8 cellular contexts compared by ENCODE assay signal in the genomic region with DNA sequence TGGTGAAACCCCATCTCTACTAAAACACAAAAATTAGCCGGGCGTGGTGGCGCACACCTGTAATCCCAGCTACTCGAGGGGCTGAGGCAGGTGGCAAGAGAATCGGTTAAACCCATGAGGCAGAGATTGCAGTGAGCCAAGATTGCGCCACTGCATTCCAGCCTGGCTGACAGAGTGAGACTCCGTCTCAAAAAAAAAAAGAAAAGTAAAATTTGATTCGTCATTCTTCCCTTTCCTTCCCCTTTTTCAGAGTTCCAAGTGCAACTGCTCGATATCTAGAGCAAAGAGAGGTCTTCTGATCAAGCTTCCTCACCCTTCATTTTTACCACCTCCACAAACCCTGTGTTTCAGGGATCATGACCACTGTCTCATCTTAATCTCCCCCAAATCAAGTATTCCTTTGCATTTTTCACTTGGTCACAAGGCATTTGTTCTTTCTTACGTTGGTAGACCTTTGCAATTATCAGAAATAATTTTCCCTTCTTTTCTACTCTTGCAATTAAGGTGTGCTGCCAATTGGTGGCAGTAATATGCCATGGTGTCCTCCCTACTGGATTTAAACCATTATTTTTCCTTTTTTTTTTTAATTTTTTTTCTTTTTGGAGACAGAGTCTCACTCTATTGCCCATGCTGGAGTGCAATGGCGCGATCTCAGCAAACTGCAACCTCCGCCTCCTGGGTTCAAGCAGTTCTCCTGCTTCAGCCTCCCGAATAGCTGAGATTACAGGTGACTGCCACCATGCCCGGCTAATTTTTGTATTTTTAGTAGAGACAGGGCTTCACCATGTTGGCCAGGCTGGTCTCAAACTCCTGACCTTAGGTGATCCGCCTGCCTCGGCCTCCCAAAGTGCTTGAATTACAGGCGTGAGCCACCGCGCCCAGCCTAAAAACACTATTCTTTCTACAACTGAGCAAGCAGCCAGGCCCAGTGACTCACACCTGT. TPM values are rescaled to one million over a fixed set of nuclear protein-coding genes. Genes with fewer than 3 reads are reported as not detected.
A peak's percentile ranks its signal among the peaks of the same experiment; 100 is the strongest.
DNase-seq lines count a peak whose midpoint lies in the region; ATAC-seq and TF ChIP-seq lines count a peak whose summit lies in the region.
"Not testable (repeated sequence)": the region's sequence is repeated elsewhere in the genome, so short reads cannot be mapped to it uniquely, and the experiment has no call there.

No MANE protein-coding gene starts in this region.

- H3K4me3 Mint-ChIP-seq in Caco-2 (ENCODE audit: unreplicated experiment), result not testable (repeated sequence)

- not testable (repeated sequence) for DNase-seq in Caco-2; thoracic aorta (ENCODE audit: low spot score)
- peak; percentile 33 for DNase-seq in H4 (ENCODE audit: low spot score)
- peak; percentile 13 for DNase-seq in NCI-H146 (lab: John Stamatoyannopoulos, UW)
- DNase-seq in SKM-1 treated with dmso at 0.1 percent for 144 hours (lab: John Stamatoyannopoulos, UW; ENCODE audit: unreplicated experiment), result peak; percentile 81
- DNase-seq in cardiac fibroblast (ENCODE audit: low read depth in 2 of 2), result peak; percentile 46 to 70
- DNase-seq in cardiac muscle cell (ENCODE audit: low read depth in 1 of 2, low spot score in 1 of 2), result peak in 1 of 2 donors; percentile 56

- not testable (repeated sequence) for H3K27me3 Mint-ChIP-seq in Caco-2 (ENCODE audit: insufficient read depth, unreplicated experiment)

- peaks cover 13% of the 10 kb centered on the region for H3K4me1 Mint-ChIP-seq in Caco-2 (ENCODE audit: low read depth, unreplicated experiment)

- CTCF ChIA-PET in Caco-2 (lab: Charles Lee), result not testable (repeated sequence)

- not testable (repeated sequence) for H3K27ac Mint-ChIP-seq in Caco-2 (ENCODE audit: unreplicated experiment)

- POLR2A ChIA-PET in Caco-2 (lab: Charles Lee), result not testable (repeated sequence)

- peaks cover 11% of the 10 kb centered on the region for H3K9me3 ChIP-seq in Caco-2
- not testable (repeated sequence) for H3K9me3 ChIP-seq in cardiac muscle cell (ENCODE audit: low read depth); mononuclear cell (ENCODE audit: low read depth, low read length); thoracic aorta

- not testable (repeated sequence) for H3K36me3 ChIP-seq in Caco-2 (ENCODE audit: control insufficient read depth, insufficient read depth, low read length); cardiac muscle cell; thoracic aorta

- ATAC-seq in thoracic aorta (ENCODE audit: insufficient number of reproducible peaks, low FRiP score, low read depth), result not testable (repeated sequence)

- H3K27ac ChIP-seq in cardiac muscle cell, thoracic aorta: not testable (repeated sequence)

- intact Hi-C loops in Caco-2 (cut with micrococcal nuclease; ENCODE audit: unreplicated experiment), result loop anchor here (10.0 kb wide), 1 partner anchor 196 kb away; a partner anchor contains a TSS

- H3K4me1 ChIP-seq in Caco-2; cardiac muscle cell (ENCODE audit: low read depth): not testable (repeated sequence)
- H3K4me1 ChIP-seq in mononuclear cell (ENCODE audit: insufficient read depth, low read length), result peaks cover 18% of the 10 kb centered on the region
- peaks cover 7 to 12% of the 10 kb centered on the region in 2 donors for H3K4me1 ChIP-seq in thoracic aorta (ENCODE audit: control insufficient read depth in 1 of 2, low read depth in 2 of 2)

- peak; percentile 25 to 47 for TF ChIP-seq CTCF in Caco-2 (IDR thresholded peaks at IDR 0.05; ENCODE audit: insufficient read depth in 1 of 2, low read depth in 1 of 2, low read length in 1 of 2, severe bottlenecking in 1 of 2, unreplicated experiment in 1 of 2)
- peak; percentile 52 for TF ChIP-seq CTCF in cardiac fibroblast (IDR thresholded peaks at IDR 0.05; ENCODE audit: low read depth, low read length)
- peak; percentile 57 for TF ChIP-seq CTCF in cardiac muscle cell (IDR thresholded peaks at IDR 0.05; ENCODE audit: low read depth, low read length)
- peak; percentile 13 for TF ChIP-seq CTCF in thoracic aorta (IDR thresholded peaks at IDR 0.05)

- peaks cover 24% of the 10 kb centered on the region for H3K9me3 Mint-ChIP-seq in Caco-2 (ENCODE audit: unreplicated experiment)

- BruUV-seq in Caco-2 (replicated peaks; lab: Mats Ljungman, UMichigan), result not testable (repeated sequence)

- H3K36me3 Mint-ChIP-seq in Caco-2 (ENCODE audit: insufficient read depth, unreplicated experiment), result not testable (repeated sequence)

- H3K4me3 ChIP-seq in Caco-2 (ENCODE audit: low read depth, low read length); cardiac muscle cell; thoracic aorta: not testable (repeated sequence)
- H3K4me3 ChIP-seq in cardiac fibroblast (replicated peaks in 1 of 2; ENCODE audit: low read depth in 2 of 2, low read length in 2 of 2), result peak overlapping the region in 1 of 2 donors; percentile 11
- peak overlapping the region; percentile 7 for H3K4me3 ChIP-seq in mononuclear cell (ENCODE audit: low read length)

- H3K27me3 ChIP-seq in Caco-2 (replicated peaks; ENCODE audit: control insufficient read depth, insufficient read depth, low read length); cardiac muscle cell; mononuclear cell (ENCODE audit: insufficient read depth, low read length); thoracic aorta (replicated peaks; ENCODE audit: insufficient read depth): not testable (repeated sequence)

RNA-seq across cellular contexts. Expression of a gene that starts 6.3 kb away (rescaled TPM):
- total RNA-seq in Caco-2 (2022), result 33.3 and 37.5 TPM in 2 replicates
- 21.6 and 31.0 TPM in 2 replicates for total RNA-seq in H4 (2014; rRNA removed; shearing (Covaris generic))
- total RNA-seq in cardiac muscle cell, result 18.3 and 21.0 TPM in 2 replicates
- 12.7 and 14.1 TPM in 2 replicates for polyA plus RNA-seq in cardiac muscle cell
- 40.0 TPM for total RNA-seq in mononuclear cell
- total RNA-seq in thoracic aorta, result 10 to 100 TPM; 26.8 to 56.4 TPM
